ENCODE assay signal across 21 cellular contexts in genomic region chr2:30731706-30732105, GRCh38.
"Had no signal": no experiment of that assay in that cellular context is flagged by ENCODE, and none has a peak within 500 bp of the region (broad histone marks: within the 10 kb centered on the region; RNA-seq: fewer than 3 reads in every experiment).

No MANE protein-coding gene starts in this region.

- H3K4me3 ChIP-seq: K562, SJSA1, SK-N-MC had no signal

- H3K36me3 ChIP-seq: SJSA1 had no signal

- H3K4me1 Mint-ChIP-seq: IgD-negative memory B cell had no signal

- H3K9me3 ChIP-seq: SJSA1 had no signal

- DNase-seq: Kasumi-1, MM.1S, NCI-H1092 treated with DMSO at 0.1 percent for 48 hours, NCI-H1436, NCI-H1694, NCI-H187 treated with DMSO at 0.1 percent for 48 hours, NCI-H2029 treated with DMSO at 0.1 percent for 48 hours, NCI-H2171 treated with DMSO at 0.1 percent for 48 hours, NCI-H345, NCI-H446 treated with DMSO at 0.1 percent for 48 hours, NCI-H510A treated with DMSO at 0.1 percent for 48 hours, NCI-H526, Right ventricle myocardium superior, RPMI8226, SIG-M5 had no signal

- H3K9me3 Mint-ChIP-seq: IgD-negative memory B cell had no signal

- H3K9ac ChIP-seq: KMS-11 had no signal

- H3K4me2 ChIP-seq: KMS-11 had no signal

- H3K4me1 ChIP-seq: SJSA1 had no signal

- H3K36me3 Mint-ChIP-seq: IgD-negative memory B cell had no signal

- H3K27ac Mint-ChIP-seq: IgD-negative memory B cell had no signal

- H3K4me3 Mint-ChIP-seq: IgD-negative memory B cell had no signal

- H3K27ac ChIP-seq: HL-60, KMS-11, SJSA1, SK-N-MC had no signal

- ATAC-seq: K562 had no signal
